In the genomic region with DNA sequence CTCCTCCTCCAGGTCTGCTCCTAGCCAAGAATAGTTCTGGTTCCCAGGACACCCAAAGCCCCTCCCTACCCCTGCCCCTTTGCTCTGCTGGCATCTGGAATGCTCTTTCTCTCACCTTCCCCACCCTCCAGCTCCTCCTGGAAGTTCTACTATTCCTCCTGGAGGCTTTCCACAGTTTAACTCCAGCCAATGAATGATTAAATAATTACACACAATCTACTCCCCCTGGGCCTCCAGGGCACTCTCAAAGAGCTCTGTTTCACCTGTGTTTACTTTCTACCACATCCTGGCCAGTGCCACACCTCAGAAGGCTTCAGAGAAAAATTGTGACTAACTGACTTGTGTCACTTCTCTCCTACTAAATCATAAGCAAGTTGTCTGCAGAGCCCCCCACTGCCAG, we compare ENCODE assay signal across 1 cellular context.
TF ChIP-seq lines count a peak whose summit lies in the region.

No MANE protein-coding gene starts in this region.

TF ChIP-seq in WTC11, 78 proteins besides CTCF, POLR2A, EP300 and RAD21 (continued from another document):
- no peak for TF ChIP-seq JUN (CRISPR knock-in tag; IDR thresholded peaks at IDR 0.05)
- no peak for TF ChIP-seq FOXP1 (CRISPR knock-in tag; IDR thresholded peaks at IDR 0.05; ENCODE audit: borderline replicate concordance)
- TF ChIP-seq, protein P1, sequence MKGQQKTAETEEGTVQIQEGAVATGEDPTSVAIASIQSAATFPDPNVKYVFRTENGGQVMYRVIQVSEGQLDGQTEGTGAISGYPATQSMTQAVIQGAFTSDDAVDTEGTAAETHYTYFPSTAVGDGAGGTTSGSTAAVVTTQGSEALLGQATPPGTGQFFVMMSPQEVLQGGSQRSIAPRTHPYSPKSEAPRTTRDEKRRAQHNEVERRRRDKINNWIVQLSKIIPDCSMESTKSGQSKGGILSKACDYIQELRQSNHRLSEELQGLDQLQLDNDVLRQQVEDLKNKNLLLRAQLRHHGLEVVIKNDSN (CRISPR knock-in tag; IDR thresholded peaks at IDR 0.05) = no peak
- TF ChIP-seq MXD4 (CRISPR knock-in tag; IDR thresholded peaks at IDR 0.05; ENCODE audit: borderline replicate concordance) = no peak
- TF ChIP-seq, protein P2, sequence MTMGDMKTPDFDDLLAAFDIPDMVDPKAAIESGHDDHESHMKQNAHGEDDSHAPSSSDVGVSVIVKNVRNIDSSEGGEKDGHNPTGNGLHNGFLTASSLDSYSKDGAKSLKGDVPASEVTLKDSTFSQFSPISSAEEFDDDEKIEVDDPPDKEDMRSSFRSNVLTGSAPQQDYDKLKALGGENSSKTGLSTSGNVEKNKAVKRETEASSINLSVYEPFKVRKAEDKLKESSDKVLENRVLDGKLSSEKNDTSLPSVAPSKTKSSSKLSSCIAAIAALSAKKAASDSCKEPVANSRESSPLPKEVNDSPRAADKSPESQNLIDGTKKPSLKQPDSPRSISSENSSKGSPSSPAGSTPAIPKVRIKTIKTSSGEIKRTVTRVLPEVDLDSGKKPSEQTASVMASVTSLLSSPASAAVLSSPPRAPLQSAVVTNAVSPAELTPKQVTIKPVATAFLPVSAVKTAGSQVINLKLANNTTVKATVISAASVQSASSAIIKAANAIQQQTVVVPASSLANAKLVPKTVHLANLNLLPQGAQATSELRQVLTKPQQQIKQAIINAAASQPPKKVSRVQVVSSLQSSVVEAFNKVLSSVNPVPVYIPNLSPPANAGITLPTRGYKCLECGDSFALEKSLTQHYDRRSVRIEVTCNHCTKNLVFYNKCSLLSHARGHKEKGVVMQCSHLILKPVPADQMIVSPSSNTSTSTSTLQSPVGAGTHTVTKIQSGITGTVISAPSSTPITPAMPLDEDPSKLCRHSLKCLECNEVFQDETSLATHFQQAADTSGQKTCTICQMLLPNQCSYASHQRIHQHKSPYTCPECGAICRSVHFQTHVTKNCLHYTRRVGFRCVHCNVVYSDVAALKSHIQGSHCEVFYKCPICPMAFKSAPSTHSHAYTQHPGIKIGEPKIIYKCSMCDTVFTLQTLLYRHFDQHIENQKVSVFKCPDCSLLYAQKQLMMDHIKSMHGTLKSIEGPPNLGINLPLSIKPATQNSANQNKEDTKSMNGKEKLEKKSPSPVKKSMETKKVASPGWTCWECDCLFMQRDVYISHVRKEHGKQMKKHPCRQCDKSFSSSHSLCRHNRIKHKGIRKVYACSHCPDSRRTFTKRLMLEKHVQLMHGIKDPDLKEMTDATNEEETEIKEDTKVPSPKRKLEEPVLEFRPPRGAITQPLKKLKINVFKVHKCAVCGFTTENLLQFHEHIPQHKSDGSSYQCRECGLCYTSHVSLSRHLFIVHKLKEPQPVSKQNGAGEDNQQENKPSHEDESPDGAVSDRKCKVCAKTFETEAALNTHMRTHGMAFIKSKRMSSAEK (CRISPR knock-in tag; IDR thresholded peaks at IDR 0.05; ENCODE audit: borderline replicate concordance) = no peak
- no peak for TF ChIP-seq RORB (CRISPR knock-in tag; IDR thresholded peaks at IDR 0.05)
- TF ChIP-seq, protein P3, sequence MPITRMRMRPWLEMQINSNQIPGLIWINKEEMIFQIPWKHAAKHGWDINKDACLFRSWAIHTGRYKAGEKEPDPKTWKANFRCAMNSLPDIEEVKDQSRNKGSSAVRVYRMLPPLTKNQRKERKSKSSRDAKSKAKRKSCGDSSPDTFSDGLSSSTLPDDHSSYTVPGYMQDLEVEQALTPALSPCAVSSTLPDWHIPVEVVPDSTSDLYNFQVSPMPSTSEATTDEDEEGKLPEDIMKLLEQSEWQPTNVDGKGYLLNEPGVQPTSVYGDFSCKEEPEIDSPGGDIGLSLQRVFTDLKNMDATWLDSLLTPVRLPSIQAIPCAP (CRISPR knock-in tag; IDR thresholded peaks at IDR 0.05) = no peak
- TF ChIP-seq TEAD1 (CRISPR knock-in tag; IDR thresholded peaks at IDR 0.05) = no peak
- no peak for TF ChIP-seq SP1 (CRISPR knock-in tag; conservative IDR thresholded peaks at IDR 0.05)
- TF ChIP-seq, protein P4, sequence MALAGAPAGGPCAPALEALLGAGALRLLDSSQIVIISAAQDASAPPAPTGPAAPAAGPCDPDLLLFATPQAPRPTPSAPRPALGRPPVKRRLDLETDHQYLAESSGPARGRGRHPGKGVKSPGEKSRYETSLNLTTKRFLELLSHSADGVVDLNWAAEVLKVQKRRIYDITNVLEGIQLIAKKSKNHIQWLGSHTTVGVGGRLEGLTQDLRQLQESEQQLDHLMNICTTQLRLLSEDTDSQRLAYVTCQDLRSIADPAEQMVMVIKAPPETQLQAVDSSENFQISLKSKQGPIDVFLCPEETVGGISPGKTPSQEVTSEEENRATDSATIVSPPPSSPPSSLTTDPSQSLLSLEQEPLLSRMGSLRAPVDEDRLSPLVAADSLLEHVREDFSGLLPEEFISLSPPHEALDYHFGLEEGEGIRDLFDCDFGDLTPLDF (CRISPR knock-in tag; IDR thresholded peaks at IDR 0.05) = no peak
- TF ChIP-seq, protein P5, sequence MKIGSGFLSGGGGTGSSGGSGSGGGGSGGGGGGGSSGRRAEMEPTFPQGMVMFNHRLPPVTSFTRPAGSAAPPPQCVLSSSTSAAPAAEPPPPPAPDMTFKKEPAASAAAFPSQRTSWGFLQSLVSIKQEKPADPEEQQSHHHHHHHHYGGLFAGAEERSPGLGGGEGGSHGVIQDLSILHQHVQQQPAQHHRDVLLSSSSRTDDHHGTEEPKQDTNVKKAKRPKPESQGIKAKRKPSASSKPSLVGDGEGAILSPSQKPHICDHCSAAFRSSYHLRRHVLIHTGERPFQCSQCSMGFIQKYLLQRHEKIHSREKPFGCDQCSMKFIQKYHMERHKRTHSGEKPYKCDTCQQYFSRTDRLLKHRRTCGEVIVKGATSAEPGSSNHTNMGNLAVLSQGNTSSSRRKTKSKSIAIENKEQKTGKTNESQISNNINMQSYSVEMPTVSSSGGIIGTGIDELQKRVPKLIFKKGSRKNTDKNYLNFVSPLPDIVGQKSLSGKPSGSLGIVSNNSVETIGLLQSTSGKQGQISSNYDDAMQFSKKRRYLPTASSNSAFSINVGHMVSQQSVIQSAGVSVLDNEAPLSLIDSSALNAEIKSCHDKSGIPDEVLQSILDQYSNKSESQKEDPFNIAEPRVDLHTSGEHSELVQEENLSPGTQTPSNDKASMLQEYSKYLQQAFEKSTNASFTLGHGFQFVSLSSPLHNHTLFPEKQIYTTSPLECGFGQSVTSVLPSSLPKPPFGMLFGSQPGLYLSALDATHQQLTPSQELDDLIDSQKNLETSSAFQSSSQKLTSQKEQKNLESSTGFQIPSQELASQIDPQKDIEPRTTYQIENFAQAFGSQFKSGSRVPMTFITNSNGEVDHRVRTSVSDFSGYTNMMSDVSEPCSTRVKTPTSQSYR (CRISPR knock-in tag; IDR thresholded peaks at IDR 0.05) = no peak
- no peak for TF ChIP-seq NR1H2 (CRISPR knock-in tag; IDR thresholded peaks at IDR 0.05)
- TF ChIP-seq ZNF671 (CRISPR knock-in tag; IDR thresholded peaks at IDR 0.05) = no peak
